25 cellular contexts compared by ENCODE assay signal in genomic region chr7:29077854-29078253, GRCh38.
"Had no signal": no experiment of that assay in that cellular context is flagged by ENCODE, and none has a peak within 500 bp of the region (broad histone marks: within the 10 kb centered on the region; RNA-seq: fewer than 3 reads in every experiment).

No MANE protein-coding gene starts in this region.

- DNase-seq: activated CD4-positive, alpha-beta T cell treated with anti-CD3 and anti-CD28 coated beads for 48 hours; activated CD4-positive, alpha-beta T cell treated with anti-CD3 and anti-CD28 coated beads, Interleukin-2, amount 50 U/mL, for 4 hours; activated CD4-positive, CD25-positive, alpha-beta regulatory T cell treated with anti-CD3 and anti-CD28 coated beads, Interleukin-2, amount 50 U/mL, for 72 hours; activated CD8-positive, alpha-beta memory T cell treated with anti-CD3 and anti-CD28 coated beads, Interleukin-2, amount 50 U/mL, for 48 hours; activated CD8-positive, alpha-beta T cell treated with anti-CD3 and anti-CD28 coated beads, Interleukin-2, amount 10 ng/mL, durations not matched to agents 7 days and 5 days; activated naive CD4-positive, alpha-beta T cell treated with Interleukin-2 at 50 U/mL for 16 hours; activated naive CD8-positive, alpha-beta T cell treated with anti-CD3 and anti-CD28 coated beads, Interleukin-2, amount 50 U/mL, for 24 hours; activated T-cell treated with anti-CD3 and anti-CD28 coated beads, Interleukin-2, amount 50 U/mL, for 1 hour; amygdala; cerebellar nuclear complex; Kasumi-1; NCI-H1092; NCI-H1417; NCI-H2029; NCI-H2107; NCI-H2171 treated with DMSO at 0.1 percent for 48 hours; NCI-H226; NCI-H510A; NK-92 treated with Interleukin-12 subunit alpha and Interleukin-12 subunit beta, amount 100 ng/mL, for 24 hours; OCI-M1; Peyer's patch; SHP77; T-helper 17 cell; T-helper 9 cell had no signal

- H3K4me3 ChIP-seq: Peyer's patch, SJSA1 had no signal
